Comparison of ENCODE assay signal across 20 cellular contexts in the genomic region with DNA sequence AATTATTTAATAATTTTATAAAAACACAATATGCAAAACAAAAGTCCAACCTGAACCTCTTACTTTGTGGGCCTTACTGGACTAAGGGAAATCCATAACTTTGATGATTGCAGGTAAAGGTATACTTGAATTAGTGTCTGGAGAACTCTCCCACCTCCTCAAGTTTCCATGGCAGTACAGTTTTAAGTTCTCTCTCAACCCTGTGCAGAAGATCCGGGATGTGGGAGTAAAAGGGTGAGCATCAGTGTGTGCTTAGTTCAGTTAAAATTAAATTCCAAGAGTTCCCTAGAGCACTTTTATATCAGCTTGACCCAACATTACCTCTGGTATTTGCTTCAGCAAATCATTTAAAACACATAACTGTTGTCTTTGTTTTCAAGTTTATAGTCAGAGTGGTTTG. TPM values are rescaled to one million over a fixed set of nuclear protein-coding genes. Genes with fewer than 3 reads are reported as not detected.
"Had no signal": no experiment of that assay in that cellular context is flagged by ENCODE, and none has a peak within 500 bp of the region (broad histone marks: within the 10 kb centered on the region; RNA-seq: fewer than 3 reads in every experiment).

No MANE protein-coding gene starts in this region.

- H3K27ac Mint-ChIP-seq: dendritic cell treated with granulocyte-macrophage colony-stimulating factor and Interleukin-4, amounts not matched to agents 40 ng/mL and 50 ng/mL, for 4 days; effector memory CD8-positive, alpha-beta T cell; endodermal cell had no signal

- H3K27me3 Mint-ChIP-seq: dendritic cell treated with granulocyte-macrophage colony-stimulating factor and Interleukin-4, amounts not matched to agents 40 ng/mL and 50 ng/mL, for 4 days; effector memory CD8-positive, alpha-beta T cell had no signal

- DNase-seq: colonic mucosa; cortex of kidney; dermis blood vessel endothelial cell; dorsolateral prefrontal cortex; effector CD4-positive, alpha-beta T cell; effector CD8-positive, alpha-beta T cell; effector memory CD4-positive, alpha-beta T cell; effector memory CD8-positive, alpha-beta T cell; endodermal cell; erythroblast; esophagus squamous epithelium; foreskin fibroblast; foreskin keratinocyte; foreskin melanocyte; gastrocnemius medialis; glutamatergic neuron; heart left ventricle; heart right ventricle had no signal

- H3K4me1 Mint-ChIP-seq: endodermal cell had no signal

- H3K4me3 Mint-ChIP-seq: dendritic cell treated with granulocyte-macrophage colony-stimulating factor and Interleukin-4, amounts not matched to agents 40 ng/mL and 50 ng/mL, for 4 days; effector memory CD8-positive, alpha-beta T cell; endodermal cell had no signal

RNA-seq across cellular contexts. Expression of gene RIMS1, which starts 47.5 kb away (rescaled TPM):
- total RNA-seq: endothelial cell of umbilical vein, foreskin keratinocyte had no signal
